Comparison of ENCODE assay signal across 16 cellular contexts in the genomic region with DNA sequence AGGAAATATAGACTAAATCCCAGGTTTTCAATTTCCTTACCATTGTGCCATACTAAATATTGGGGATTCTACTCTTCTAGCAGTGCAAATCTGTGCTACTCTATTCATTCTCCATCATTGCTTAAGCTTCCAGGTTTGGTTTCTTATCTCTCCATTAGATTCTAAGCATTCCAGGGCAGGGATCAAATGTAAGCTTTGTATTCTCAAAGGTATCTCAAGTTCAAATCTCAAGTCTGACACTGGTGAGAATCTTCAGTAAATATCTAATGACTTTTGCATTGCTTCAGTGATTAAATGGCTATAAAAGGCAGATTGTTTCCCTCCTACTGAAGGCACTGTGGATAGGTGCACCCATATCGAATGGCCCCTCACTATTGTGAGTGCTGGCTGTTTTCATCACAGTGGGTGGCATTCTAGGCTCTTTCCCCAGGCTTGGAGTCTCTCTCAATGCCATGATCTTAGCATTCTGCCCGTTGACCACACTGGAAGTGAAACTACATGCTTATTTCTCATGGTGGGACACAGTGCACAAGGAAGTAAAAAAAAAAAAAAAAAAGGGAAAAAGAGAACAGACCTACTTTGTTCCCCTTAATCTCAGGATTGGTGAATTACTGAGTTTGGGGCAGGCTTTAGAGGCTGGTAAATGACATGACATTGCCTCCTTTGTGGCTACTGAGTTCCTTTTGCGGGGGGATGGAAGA. TPM values are rescaled to one million over a fixed set of nuclear protein-coding genes. Genes with fewer than 3 reads are reported as not detected.
DNase-seq lines count a peak whose midpoint lies in the region; ATAC-seq and TF ChIP-seq lines count a peak whose summit lies in the region.
"Had no signal": no experiment of that assay in that cellular context is flagged by ENCODE, and none has a peak within 500 bp of the region (broad histone marks: within the 10 kb centered on the region; RNA-seq: fewer than 3 reads in every experiment).

No MANE protein-coding gene starts in this region.

- H3K4me1 Mint-ChIP-seq in dendritic cell treated with granulocyte-macrophage colony-stimulating factor and Interleukin-4, amounts not matched to agents 40 ng/mL and 50 ng/mL, for 4 days (ENCODE audit: low read depth) = peaks cover 45% of the 10 kb centered on the region
- peaks cover 33% of the 10 kb centered on the region for H3K4me1 Mint-ChIP-seq in stimulated activated memory B cell treated with anti-CD40 and anti-IgM and Interleukin-4, amounts not matched to agents 10 μg/mL and 1 μg/mL and 100 μg/mL, for 72 hours
- peaks cover 13% of the 10 kb centered on the region for H3K4me1 Mint-ChIP-seq in MCF 10A (ENCODE audit: insufficient read depth, unreplicated experiment)

- peak overlapping the region; percentile 74 for H3K27ac Mint-ChIP-seq in dendritic cell treated with granulocyte-macrophage colony-stimulating factor and Interleukin-4, amounts not matched to agents 40 ng/mL and 50 ng/mL, for 4 days
- H3K27ac Mint-ChIP-seq in stimulated activated memory B cell treated with anti-CD40 and anti-IgM and Interleukin-4, amounts not matched to agents 10 μg/mL and 1 μg/mL and 100 μg/mL, for 72 hours = peak overlapping the region; percentile 94
- H3K27ac Mint-ChIP-seq in MCF 10A (ENCODE audit: low read depth, unreplicated experiment) = no peak overlapping the region

- no peak overlapping the region for H3K4me3 Mint-ChIP-seq in dendritic cell treated with granulocyte-macrophage colony-stimulating factor and Interleukin-4, amounts not matched to agents 40 ng/mL and 50 ng/mL, for 4 days
- no peak overlapping the region for H3K4me3 Mint-ChIP-seq in stimulated activated memory B cell treated with anti-CD40 and anti-IgM and Interleukin-4, amounts not matched to agents 10 μg/mL and 1 μg/mL and 100 μg/mL, for 72 hours
- no peak overlapping the region for H3K4me3 Mint-ChIP-seq in MCF 10A (ENCODE audit: unreplicated experiment)
- H3K4me3 Mint-ChIP-seq: T-helper 1 cell treated with Interleukin-12 subunit alpha and Interleukin-12 subunit beta and Interleukin-4 antibody, amounts not matched to agents 30 μg/mL and 1 μg/mL, for 36 hours had no signal

- H3K27me3 Mint-ChIP-seq in dendritic cell treated with granulocyte-macrophage colony-stimulating factor and Interleukin-4, amounts not matched to agents 40 ng/mL and 50 ng/mL, for 4 days = no peaks in the 10 kb centered on the region
- H3K27me3 Mint-ChIP-seq in stimulated activated memory B cell treated with anti-CD40 and anti-IgM and Interleukin-4, amounts not matched to agents 10 μg/mL and 1 μg/mL and 100 μg/mL, for 72 hours = no peaks in the 10 kb centered on the region
- peaks cover 35% of the 10 kb centered on the region for H3K27me3 Mint-ChIP-seq in MCF 10A (ENCODE audit: insufficient read depth, unreplicated experiment)

- CTCF ChIA-PET in MCF 10A (lab: Yijun Ruan, JAX) = interaction anchor here (0.9 kb wide), 1 partner anchor 193 kb away, joined by 3 read pairs; no protein-coding TSS in a partner anchor

- no peaks in the 10 kb centered on the region for H3K36me3 Mint-ChIP-seq in dendritic cell treated with granulocyte-macrophage colony-stimulating factor and Interleukin-4, amounts not matched to agents 40 ng/mL and 50 ng/mL, for 4 days (ENCODE audit: low read depth)
- H3K36me3 Mint-ChIP-seq in stimulated activated memory B cell treated with anti-CD40 and anti-IgM and Interleukin-4, amounts not matched to agents 10 μg/mL and 1 μg/mL and 100 μg/mL, for 72 hours = no peaks in the 10 kb centered on the region
- H3K36me3 Mint-ChIP-seq in MCF 10A (ENCODE audit: insufficient read depth, unreplicated experiment) = no peaks in the 10 kb centered on the region

- H3K9me3 Mint-ChIP-seq in dendritic cell treated with granulocyte-macrophage colony-stimulating factor and Interleukin-4, amounts not matched to agents 40 ng/mL and 50 ng/mL, for 4 days = no peaks in the 10 kb centered on the region
- no peaks in the 10 kb centered on the region for H3K9me3 Mint-ChIP-seq in stimulated activated memory B cell treated with anti-CD40 and anti-IgM and Interleukin-4, amounts not matched to agents 10 μg/mL and 1 μg/mL and 100 μg/mL, for 72 hours
- no peaks in the 10 kb centered on the region for H3K9me3 Mint-ChIP-seq in MCF 10A (ENCODE audit: unreplicated experiment)
- H3K9me3 Mint-ChIP-seq: T-helper 1 cell treated with Interleukin-12 subunit alpha and Interleukin-12 subunit beta and Interleukin-4 antibody, amounts not matched to agents 30 μg/mL and 1 μg/mL, for 36 hours had no signal

- no TSS peak for BruUV-seq in MCF 10A (replicated peaks; lab: Mats Ljungman, UMichigan)

- intact Hi-C loops in Right ventricle myocardium superior (cut with DNase I) = no loop called here
- intact Hi-C loops in cardiac septum (cut with DNase I) = no loop called here
- intact Hi-C loops in dendritic cell treated with granulocyte-macrophage colony-stimulating factor and Interleukin-4, amounts not matched to agents 40 ng/mL and 50 ng/mL, for 4 days (cut with micrococcal nuclease) = loop anchor here (2.0 kb wide), 1 partner anchor 15 kb away; no protein-coding TSS in a partner anchor
- intact Hi-C loops in MCF 10A (cut with micrococcal nuclease) = no loop called here

- ATAC-seq in Right ventricle myocardium superior (ENCODE audit: poor library complexity) = peak; percentile 56
- ATAC-seq in stimulated activated memory B cell treated with anti-CD40 and anti-IgM and Interleukin-4, amounts not matched to agents 10 μg/mL and 1 μg/mL and 100 μg/mL, for 72 hours = no peak
- ATAC-seq in HG03280 (IDR thresholded peaks at IDR 0.05; ENCODE audit: unreplicated experiment) = no peak
- no peak for ATAC-seq in HG02970 (IDR thresholded peaks at IDR 0.05; ENCODE audit: low FRiP score, unreplicated experiment)

- DNase-seq in Right ventricle myocardium superior = no peak
- no peak for DNase-seq in cardiac septum (ENCODE audit: low spot score)
- DNase-seq in NOMO-1 treated with dmso at 0.1 percent for 144 hours (lab: John Stamatoyannopoulos, UW; ENCODE audit: unreplicated experiment) = peak; percentile 70
- no peak for DNase-seq in MCF 10A (ENCODE audit: unreplicated experiment)
- DNase-seq: central memory CD4-positive, alpha-beta T cell; GOT3; Karpas-422; NCI-H2107 had no signal

- no peak for TF ChIP-seq CTCF in MCF 10A (IDR thresholded peaks at IDR 0.05; ENCODE audit: unreplicated experiment)

- POLR2A ChIA-PET in MCF 10A (lab: Yijun Ruan, JAX) = interaction anchor here (0.6 kb wide), 1 partner anchor 541 kb away, joined by 3 read pairs; no protein-coding TSS in a partner anchor

RNA-seq across cellular contexts. Expression of a gene that starts 28.7 kb away (rescaled TPM):
- total RNA-seq in Right ventricle myocardium superior (0.35 TPM), cardiac septum (not detected), MCF 10A (2022) (not detected in 2 replicates)
- total RNA-seq: epithelial cell of proximal tubule, lung microvascular endothelial cell, osteocyte had no signal

RNA-seq across cellular contexts. Expression of a gene that starts 40.8 kb away (rescaled TPM):
- total RNA-seq in Right ventricle myocardium superior (875 TPM), cardiac septum (921 TPM), MCF 10A (2022) (801 and 901 TPM in 2 replicates)
